12 cellular contexts compared by ENCODE assay signal in the genomic region with DNA sequence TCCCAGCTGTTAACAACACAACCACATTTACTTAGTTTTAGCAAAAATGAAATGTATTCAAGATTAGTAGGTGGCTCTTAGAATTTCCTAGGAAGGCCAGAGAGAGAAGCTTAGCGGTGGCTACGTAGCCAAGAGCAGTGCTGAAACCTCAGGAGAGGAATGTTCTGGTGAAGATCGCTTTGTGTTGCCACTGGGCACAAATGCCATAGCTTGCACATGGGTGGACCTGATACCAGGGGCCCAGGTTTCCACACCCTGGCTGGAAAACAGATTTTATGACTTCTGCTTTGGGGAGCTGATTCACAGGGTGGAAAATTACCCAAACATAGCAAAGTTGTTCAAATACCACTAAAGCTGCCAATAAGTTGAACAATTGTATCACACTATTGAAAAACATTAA.
"Had no signal": no experiment of that assay in that cellular context is flagged by ENCODE, and none has a peak within 500 bp of the region (broad histone marks: within the 10 kb centered on the region; RNA-seq: fewer than 3 reads in every experiment).

No MANE protein-coding gene starts in this region.

- H3K9me3 Mint-ChIP-seq: activated T-cell treated with anti-CD3 and anti-CD28 coated beads, Interleukin-2, amount 50 U/mL, for 72 hours; neural crest cell had no signal

- H3K36me3 ChIP-seq: ovary had no signal

- DNase-seq: activated CD4-positive, alpha-beta T cell treated with anti-CD3 and anti-CD28 coated beads, Interleukin-2, amount 50 U/mL, for 4 hours; activated CD4-positive, CD25-positive, alpha-beta regulatory T cell treated with anti-CD3 and anti-CD28 coated beads, Interleukin-2, amount 50 U/mL, for 72 hours; activated T-cell treated with anti-CD3 and anti-CD28 coated beads, Interleukin-2, amount 50 U/mL, for 72 hours; heart left ventricle; islet precursor cell; left lung; mesendoderm; ovary; T-helper 2 cell; thyroid gland had no signal

- H3K4me1 ChIP-seq: left lung, thyroid gland had no signal

- H3K27ac Mint-ChIP-seq: activated T-cell treated with anti-CD3 and anti-CD28 coated beads, Interleukin-2, amount 50 U/mL, for 72 hours had no signal

- H3K27me3 ChIP-seq: heart left ventricle, left lung, ovary, thyroid gland, vagina had no signal

- H3K4me3 Mint-ChIP-seq: activated T-cell treated with anti-CD3 and anti-CD28 coated beads, Interleukin-2, amount 50 U/mL, for 72 hours; neural crest cell had no signal

- H3K4me3 ChIP-seq: heart left ventricle, left lung, ovary, thyroid gland, vagina had no signal

- H3K27ac ChIP-seq: heart left ventricle, left lung, ovary, thyroid gland, vagina had no signal

- ATAC-seq: activated T-cell treated with anti-CD3 and anti-CD28 coated beads, Interleukin-2, amount 50 U/mL, for 72 hours; heart left ventricle; left lung had no signal

- H3K9me3 ChIP-seq: left lung, ovary, thyroid gland, vagina had no signal
